Comparison of ENCODE assay signal across 1 cellular context in the genomic region with DNA sequence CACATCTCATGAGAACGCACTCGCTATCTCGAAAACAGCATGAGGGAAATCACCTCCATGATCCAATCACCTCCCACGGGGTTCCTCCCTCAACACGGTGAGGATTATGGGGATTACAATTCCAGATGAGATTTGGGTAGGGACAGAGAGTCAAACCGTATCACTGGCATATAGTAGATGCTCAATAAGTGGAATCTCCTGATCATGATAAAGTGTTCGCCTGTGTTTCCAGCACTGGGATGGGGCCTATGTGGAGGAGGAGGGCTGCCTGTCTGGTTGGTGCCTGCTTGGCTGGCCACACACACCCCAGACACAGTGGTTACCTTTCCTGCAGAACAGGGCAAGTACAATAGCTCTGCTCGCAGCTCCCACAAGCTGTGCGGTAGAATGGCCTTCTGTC.
TF ChIP-seq lines count a peak whose summit lies in the region.

No MANE protein-coding gene starts in this region.

TF ChIP-seq in H1, 55 proteins besides CTCF, POLR2A, EP300 and RAD21:
- TF ChIP-seq CEBPB (IDR thresholded peaks at IDR 0.05; ENCODE audit: low read depth, low read length) (no peak), TCF12 (IDR thresholded peaks at IDR 0.05; ENCODE audit: low read depth, low read length) (no peak), TAF7 (optimal IDR thresholded peaks at IDR 0.05; ENCODE audit: borderline replicate concordance, low read depth, low read length) (no peak), KDM5A (IDR thresholded peaks at IDR 0.05; ENCODE audit: low read length) (no peak), BCL11A (IDR thresholded peaks at IDR 0.05; ENCODE audit: low read depth in 2 of 2, low read length in 2 of 2) (no peak), BACH1 (IDR thresholded peaks at IDR 0.05; ENCODE audit: low read length) (no peak), YY1 (IDR thresholded peaks at IDR 0.05; ENCODE audit: low read depth, low read length) (no peak)
- TF ChIP-seq, protein P1, sequence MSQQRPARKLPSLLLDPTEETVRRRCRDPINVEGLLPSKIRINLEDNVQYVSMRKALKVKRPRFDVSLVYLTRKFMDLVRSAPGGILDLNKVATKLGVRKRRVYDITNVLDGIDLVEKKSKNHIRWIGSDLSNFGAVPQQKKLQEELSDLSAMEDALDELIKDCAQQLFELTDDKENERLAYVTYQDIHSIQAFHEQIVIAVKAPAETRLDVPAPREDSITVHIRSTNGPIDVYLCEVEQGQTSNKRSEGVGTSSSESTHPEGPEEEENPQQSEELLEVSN (IDR thresholded peaks at IDR 0.05) = no peak
- TF ChIP-seq, protein P2, sequence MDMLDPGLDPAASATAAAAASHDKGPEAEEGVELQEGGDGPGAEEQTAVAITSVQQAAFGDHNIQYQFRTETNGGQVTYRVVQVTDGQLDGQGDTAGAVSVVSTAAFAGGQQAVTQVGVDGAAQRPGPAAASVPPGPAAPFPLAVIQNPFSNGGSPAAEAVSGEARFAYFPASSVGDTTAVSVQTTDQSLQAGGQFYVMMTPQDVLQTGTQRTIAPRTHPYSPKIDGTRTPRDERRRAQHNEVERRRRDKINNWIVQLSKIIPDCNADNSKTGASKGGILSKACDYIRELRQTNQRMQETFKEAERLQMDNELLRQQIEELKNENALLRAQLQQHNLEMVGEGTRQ (IDR thresholded peaks at IDR 0.05; ENCODE audit: low read length) = no peak
